Comparison of ENCODE assay signal across 10 cellular contexts in genomic region chrX:49910344-49910743, GRCh38. TPM values are rescaled to one million over a fixed set of nuclear protein-coding genes. Genes with fewer than 3 reads are reported as not detected.
DNase-seq lines count a peak whose midpoint lies in the region; TF ChIP-seq lines count a peak whose summit lies in the region.
"Had no signal": no experiment of that assay in that cellular context is flagged by ENCODE, and none has a peak within 500 bp of the region (broad histone marks: within the 10 kb centered on the region; RNA-seq: fewer than 3 reads in every experiment).

No MANE protein-coding gene starts in this region.

- in situ Hi-C loops in KBM-7 (cut with MboI; ENCODE audit: low pct_unique_long_range_greater_than_20kb, low sequenced_read_pairs) = no loop called here

- no peak for TF ChIP-seq CTCF in type B pancreatic cell (conservative IDR thresholded peaks at IDR 0.05)

- H3K27me3 Mint-ChIP-seq in activated naive CD4-positive, alpha-beta T cell treated with anti-CD3 and anti-CD28 coated beads, Interleukin-2, amount 50 U/mL, for 24 hours = no peaks in the 10 kb centered on the region
- no peaks in the 10 kb centered on the region for H3K27me3 Mint-ChIP-seq in type B pancreatic cell

- peaks cover 22% of the 10 kb centered on the region for H3K4me1 Mint-ChIP-seq in activated naive CD4-positive, alpha-beta T cell treated with anti-CD3 and anti-CD28 coated beads, Interleukin-2, amount 50 U/mL, for 24 hours
- H3K4me1 Mint-ChIP-seq in type B pancreatic cell (ENCODE audit: unreplicated experiment) = no peaks in the 10 kb centered on the region

- no peaks in the 10 kb centered on the region for H3K9me3 Mint-ChIP-seq in activated naive CD4-positive, alpha-beta T cell treated with anti-CD3 and anti-CD28 coated beads, Interleukin-2, amount 50 U/mL, for 24 hours
- H3K9me3 Mint-ChIP-seq in type B pancreatic cell = no peaks in the 10 kb centered on the region

- no peak overlapping the region for H3K4me3 Mint-ChIP-seq in activated naive CD4-positive, alpha-beta T cell treated with anti-CD3 and anti-CD28 coated beads, Interleukin-2, amount 50 U/mL, for 24 hours
- no peak overlapping the region for H3K4me3 Mint-ChIP-seq in type B pancreatic cell

- H3K27ac Mint-ChIP-seq in activated naive CD4-positive, alpha-beta T cell treated with anti-CD3 and anti-CD28 coated beads, Interleukin-2, amount 50 U/mL, for 24 hours = peak overlapping the region; percentile 14
- peak overlapping the region; percentile 31 for H3K27ac Mint-ChIP-seq in type B pancreatic cell

- no peak for DNase-seq in activated naive CD4-positive, alpha-beta T cell treated with anti-CD3 and anti-CD28 coated beads, Interleukin-2, amount 50 U/mL, for 16 hours
- peak; percentile 56 for DNase-seq in KBM-7
- DNase-seq in NOMO-1 treated with dmso at 0.1 percent for 144 hours (lab: John Stamatoyannopoulos, UW; ENCODE audit: unreplicated experiment) = peak; percentile 23
- no peak for DNase-seq in type B pancreatic cell (ENCODE audit: extremely low spot score, unreplicated experiment)
- DNase-seq in Ammon's horn (ENCODE audit: low spot score) = no peak
- DNase-seq in globus pallidus (ENCODE audit: low spot score) = no peak
- DNase-seq in putamen (ENCODE audit: low spot score) = no peak
- DNase-seq: activated CD4-positive, CD25-positive, alpha-beta regulatory T cell treated with anti-CD3 and anti-CD28 coated beads, Interleukin-2, amount 50 U/mL, for 72 hours; BE2C had no signal

- no peaks in the 10 kb centered on the region for H3K36me3 Mint-ChIP-seq in activated naive CD4-positive, alpha-beta T cell treated with anti-CD3 and anti-CD28 coated beads, Interleukin-2, amount 50 U/mL, for 24 hours
- no peaks in the 10 kb centered on the region for H3K36me3 Mint-ChIP-seq in type B pancreatic cell

RNA-seq across cellular contexts. Expression of gene CLCN5, which starts 12.1 kb away (rescaled TPM):
- 21.8 and 36.4 TPM in 2 replicates for total RNA-seq in type B pancreatic cell (ENCODE audit: low replicate concordance)

RNA-seq across cellular contexts. Expression of gene USP27X, which starts 31.1 kb away (rescaled TPM):
- 6.3 and 7.8 TPM in 2 replicates for total RNA-seq in type B pancreatic cell (ENCODE audit: low replicate concordance)

Comparison
In these comparisons a context has a peak if more than half of its experiments do, and no peak if none do; other contexts are left out.
1. DNase-seq: peak in KBM-7 (single experiment) and NOMO-1 treated with dmso at 0.1 percent for 144 hours (single experiment); none in activated naive CD4-positive, alpha-beta T cell treated with anti-CD3 and anti-CD28 coated beads, Interleukin-2, amount 50 U/mL, for 16 hours (single experiment), type B pancreatic cell (single experiment), Ammon's horn (single experiment), globus pallidus (single experiment) and putamen (single experiment).